ENCODE assay signal across 29 cellular contexts in genomic region chr14:23941230-23941629, GRCh38.
"Had no signal": no experiment of that assay in that cellular context is flagged by ENCODE, and none has a peak within 500 bp of the region (broad histone marks: within the 10 kb centered on the region; RNA-seq: fewer than 3 reads in every experiment).

No MANE protein-coding gene starts in this region.

- H3K4me3 Mint-ChIP-seq: natural killer cell; nephron; neural progenitor cell; stimulated activated memory B cell treated with anti-CD40 and anti-IgM and Interleukin-4, amounts not matched to agents 10 μg/mL and 1 μg/mL and 100 μg/mL, for 72 hours; stimulated activated naive CD8-positive, alpha-beta T cell treated with anti-CD3 and anti-CD28 coated beads, Interleukin-15, amount 100 ng/mL, for 72 hours; type B pancreatic cell had no signal

- H3K9me3 Mint-ChIP-seq: natural killer cell; stimulated activated memory B cell treated with anti-CD40 and anti-IgM and Interleukin-4, amounts not matched to agents 10 μg/mL and 1 μg/mL and 100 μg/mL, for 72 hours; stimulated activated naive CD8-positive, alpha-beta T cell treated with anti-CD3 and anti-CD28 coated beads, Interleukin-15, amount 100 ng/mL, for 72 hours had no signal

- H3K27ac ChIP-seq: neural progenitor cell, ovary, parathyroid adenoma, psoas muscle, right lobe of liver, sigmoid colon, suprapubic skin, testis, tibial artery, transverse colon, upper lobe of right lung, uterus had no signal

- ATAC-seq: natural killer cell; psoas muscle; right cardiac atrium; right lobe of liver; stimulated activated memory B cell treated with anti-CD40 and anti-IgM and Interleukin-4, amounts not matched to agents 10 μg/mL and 1 μg/mL and 100 μg/mL, for 72 hours; stimulated activated naive CD8-positive, alpha-beta T cell treated with anti-CD3 and anti-CD28 coated beads, Interleukin-15, amount 100 ng/mL, for 72 hours; stimulated activated naive CD8-positive, alpha-beta T cell treated with anti-CD3 and anti-CD28 coated beads, Interleukin-15, Interleukin-2, amounts not matched to agents 100 U/mL and 50 U/mL, for 24 hours; upper lobe of right lung had no signal

- H3K4me3 ChIP-seq: neural progenitor cell, ovary, psoas muscle, right lobe of liver, sigmoid colon, suprapubic skin, testis, tibial artery, transverse colon, upper lobe of right lung, uterus had no signal

- H3K9ac ChIP-seq: neural progenitor cell, parathyroid adenoma had no signal

- DNase-seq: natural killer cell; occipital lobe; ovary; posterior cingulate gyrus; psoas muscle; right cardiac atrium; right lobe of liver; sigmoid colon; small intestine; stimulated activated CD4-positive, alpha-beta T cell treated with anti-CD3 and anti-CD28 coated beads, Interleukin-15, amount 100 ng/mL, for 24 hours; stimulated activated CD4-positive, alpha-beta T cell treated with anti-CD3 and anti-CD28 coated beads, Interleukin-2, amount 100 ng/mL, for 24 hours; stimulated activated CD4-positive, alpha-beta T cell treated with anti-CD3 and anti-CD28 coated beads, Interleukin-2, amount 100 ng/mL, for 48 hours; stimulated activated CD4-positive, alpha-beta T cell treated with anti-CD3 and anti-CD28 coated beads, Interleukin-4, amount 100 ng/mL, for 24 hours; stimulated activated naive CD4-positive, alpha-beta T cell; stimulated activated naive CD8-positive, alpha-beta T cell treated with anti-CD3 and anti-CD28 coated beads, Interleukin-15, amount 100 ng/mL, for 72 hours; stimulated activated naive CD8-positive, alpha-beta T cell treated with anti-CD3 and anti-CD28 coated beads, Interleukin-15, Interleukin-2, amounts not matched to agents 100 U/mL and 50 U/mL, for 24 hours; substantia nigra; testis; tibial artery; transverse colon; upper lobe of right lung; uterus had no signal

- H3K36me3 ChIP-seq: neural progenitor cell, ovary, transverse colon, upper lobe of right lung, uterus had no signal

- H3K4me1 ChIP-seq: neural progenitor cell, psoas muscle, sigmoid colon, testis, upper lobe of right lung, uterus had no signal

- H3K27me3 Mint-ChIP-seq: progenitor cell of endocrine pancreas; stimulated activated memory B cell treated with anti-CD40 and anti-IgM and Interleukin-4, amounts not matched to agents 10 μg/mL and 1 μg/mL and 100 μg/mL, for 72 hours; stimulated activated naive CD8-positive, alpha-beta T cell treated with anti-CD3 and anti-CD28 coated beads, Interleukin-15, amount 100 ng/mL, for 72 hours; type B pancreatic cell had no signal

- FAIRE-seq: small intestine had no signal

- H3K27me3 ChIP-seq: neural progenitor cell, ovary, right lobe of liver, sigmoid colon, suprapubic skin, testis, tibial artery, transverse colon, upper lobe of right lung, uterus had no signal

- H2AFZ ChIP-seq: neural progenitor cell, parathyroid adenoma had no signal

- H3K4me2 ChIP-seq: neural progenitor cell had no signal

- H3K36me3 Mint-ChIP-seq: natural killer cell had no signal

- H3K27ac Mint-ChIP-seq: natural killer cell; neural progenitor cell; progenitor cell of endocrine pancreas; stimulated activated memory B cell treated with anti-CD40 and anti-IgM and Interleukin-4, amounts not matched to agents 10 μg/mL and 1 μg/mL and 100 μg/mL, for 72 hours; stimulated activated naive CD8-positive, alpha-beta T cell treated with anti-CD3 and anti-CD28 coated beads, Interleukin-15, amount 100 ng/mL, for 72 hours; type B pancreatic cell had no signal

- H3K9me3 ChIP-seq: ovary, psoas muscle, right lobe of liver, sigmoid colon, suprapubic skin, testis, tibial artery, transverse colon, upper lobe of right lung, uterus had no signal
